11 cellular contexts compared by ENCODE assay signal in the genomic region with DNA sequence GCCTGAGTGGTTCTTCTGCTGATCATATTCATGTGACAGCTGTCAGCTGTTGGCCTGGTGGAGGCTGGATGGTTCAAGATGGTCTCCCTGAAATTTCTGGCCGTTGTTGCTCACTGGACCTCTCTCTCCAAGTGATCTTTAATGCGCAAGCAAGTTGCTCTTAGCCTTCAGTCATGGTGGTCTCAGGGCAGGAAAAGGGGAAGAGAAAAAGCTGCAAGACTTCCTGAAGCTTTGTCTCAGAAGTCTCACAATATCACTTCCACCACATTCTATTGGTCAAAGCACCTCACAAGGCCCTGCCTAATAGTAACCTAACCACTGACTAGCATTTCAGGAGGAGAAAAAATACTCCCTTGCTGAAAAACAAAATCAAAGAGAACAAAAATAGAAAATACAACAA. TPM values are rescaled to one million over a fixed set of nuclear protein-coding genes. Genes with fewer than 3 reads are reported as not detected.
DNase-seq lines count a peak whose midpoint lies in the region; ATAC-seq and TF ChIP-seq lines count a peak whose summit lies in the region.
"Had no signal": no experiment of that assay in that cellular context is flagged by ENCODE, and none has a peak within 500 bp of the region (broad histone marks: within the 10 kb centered on the region; RNA-seq: fewer than 3 reads in every experiment).

No MANE protein-coding gene starts in this region.

- ATAC-seq in T-helper 17 cell (no peak), Right ventricle myocardium inferior (no peak), HG03175 (IDR thresholded peaks at IDR 0.05; ENCODE audit: unreplicated experiment) (no peak)

- H3K9ac ChIP-seq in liver (ENCODE audit: low read depth in 1 of 2, low read length in 2 of 2), result no peak overlapping the region

- peaks cover 27% of the 10 kb centered on the region for H3K4me1 Mint-ChIP-seq in T-helper 17 cell

- H2AFZ ChIP-seq in ACC112 (ENCODE audit: low read length, unreplicated experiment), result no peak overlapping the region

- H3K27ac ChIP-seq in ACC112 (ENCODE audit: low read depth, low read length) (no peak overlapping the region), liver (ENCODE audit: low read depth in 1 of 2, low read length in 2 of 2) (no peak overlapping the region)
- H3K27ac ChIP-seq: epithelial cell of prostate had no signal

- H3K9me3 ChIP-seq in T-helper 17 cell (ENCODE audit: control insufficient read depth, low read length, poor library complexity, severe bottlenecking), result peaks cover 3% of the 10 kb centered on the region
- H3K9me3 ChIP-seq in liver (ENCODE audit: control insufficient read depth in 4 of 4, low read length in 3 of 4), result peaks cover 2 to 23% (median 11%) of the 10 kb centered on the region in 4 donors

- peak overlapping the region; percentile 98 for H3K4me3 Mint-ChIP-seq in T-helper 17 cell

- H3K36me3 Mint-ChIP-seq in T-helper 17 cell (ENCODE audit: low read depth), result peaks cover 10% of the 10 kb centered on the region

- peaks cover 19% of the 10 kb centered on the region for H3K79me2 ChIP-seq in ACC112 (ENCODE audit: control insufficient read depth, insufficient read depth, low read length, unreplicated experiment)

- TF ChIP-seq CTCF in liver (IDR thresholded peaks at IDR 0.05; ENCODE audit: low read depth, low read length, missing input control), result no peak

- H3K27ac Mint-ChIP-seq in T-helper 17 cell, result peak overlapping the region; percentile 93

- H3K4me3 ChIP-seq in ACC112 (ENCODE audit: low read depth, low read length) (peak overlapping the region; percentile 98; the same call in 1 of the 2 replicates), GM08714 (ENCODE audit: low read length) (peak overlapping the region; percentile 86), liver (ENCODE audit: low read depth in 1 of 3, low read length in 3 of 3) (peak overlapping the region in 2 of 3 donors; percentile 89 to 99)

- TF ChIP-seq RAD21 in liver (IDR thresholded peaks at IDR 0.05), result no peak

- intact Hi-C loops in Right ventricle myocardium inferior (cut with DNase I), result no loop called here

- H3K4me1 ChIP-seq in ACC112 (ENCODE audit: control insufficient read depth, insufficient read depth, low read length, unreplicated experiment), result peaks cover 3% of the 10 kb centered on the region
- H3K4me1 ChIP-seq in liver (ENCODE audit: control insufficient read depth in 4 of 4, insufficient read depth in 4 of 4, low read length in 3 of 4), result peaks cover 4 to 21% (median 15%) of the 10 kb centered on the region in 4 donors

- 89% methylated on average over 2 of the region's 2 CpGs for WGBS in liver

- H3K27me3 ChIP-seq in ACC112 (ENCODE audit: insufficient read depth, low read length) (no peaks in the 10 kb centered on the region), liver (ENCODE audit: control insufficient read depth in 4 of 4, insufficient read depth in 4 of 4, low read length in 3 of 4) (no peaks in the 10 kb centered on the region)
- H3K27me3 ChIP-seq: stomach had no signal

- H3K36me3 ChIP-seq in ACC112 (ENCODE audit: insufficient read depth, low read length) (peaks cover 11% of the 10 kb centered on the region), liver (ENCODE audit: control insufficient read depth in 4 of 4, insufficient read depth in 3 of 4, low read depth in 1 of 4, low read length in 3 of 4) (peaks cover 0 to 39% (median 22%) of the 10 kb centered on the region in 4 donors)

- DNase-seq in T-helper 17 cell (no peak), Right ventricle myocardium inferior (ENCODE audit: missing footprints) (no peak), NCI-H510A treated with DMSO at 0.1 percent for 48 hours (lab: John Stamatoyannopoulos, UW) (no peak), activated gamma-delta T cell treated with Interleukin-2 at 50 U/mL for 16 hours (no peak)
- DNase-seq: NCI-H2081, stomach had no signal

- no peaks in the 10 kb centered on the region for H3K27me3 Mint-ChIP-seq in T-helper 17 cell

TF ChIP-seq in liver, 16 proteins besides CTCF, POLR2A, EP300 and RAD21:
- TF ChIP-seq, protein P1, sequence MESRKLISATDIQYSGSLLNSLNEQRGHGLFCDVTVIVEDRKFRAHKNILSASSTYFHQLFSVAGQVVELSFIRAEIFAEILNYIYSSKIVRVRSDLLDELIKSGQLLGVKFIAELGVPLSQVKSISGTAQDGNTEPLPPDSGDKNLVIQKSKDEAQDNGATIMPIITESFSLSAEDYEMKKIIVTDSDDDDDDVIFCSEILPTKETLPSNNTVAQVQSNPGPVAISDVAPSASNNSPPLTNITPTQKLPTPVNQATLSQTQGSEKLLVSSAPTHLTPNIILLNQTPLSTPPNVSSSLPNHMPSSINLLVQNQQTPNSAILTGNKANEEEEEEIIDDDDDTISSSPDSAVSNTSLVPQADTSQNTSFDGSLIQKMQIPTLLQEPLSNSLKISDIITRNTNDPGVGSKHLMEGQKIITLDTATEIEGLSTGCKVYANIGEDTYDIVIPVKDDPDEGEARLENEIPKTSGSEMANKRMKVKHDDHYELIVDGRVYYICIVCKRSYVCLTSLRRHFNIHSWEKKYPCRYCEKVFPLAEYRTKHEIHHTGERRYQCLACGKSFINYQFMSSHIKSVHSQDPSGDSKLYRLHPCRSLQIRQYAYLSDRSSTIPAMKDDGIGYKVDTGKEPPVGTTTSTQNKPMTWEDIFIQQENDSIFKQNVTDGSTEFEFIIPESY (IDR thresholded peaks at IDR 0.05), result no peak
- TF ChIP-seq TAF1 (conservative IDR thresholded peaks at IDR 0.05), result no peak
- TF ChIP-seq RXRA (IDR thresholded peaks at IDR 0.05), result no peak
- no peak for TF ChIP-seq JUND (IDR thresholded peaks at IDR 0.05)
- no peak for TF ChIP-seq FOXA2 (IDR thresholded peaks at IDR 0.05)
- no peak for TF ChIP-seq NR2F2 (IDR thresholded peaks at IDR 0.05)
- TF ChIP-seq, protein P2, sequence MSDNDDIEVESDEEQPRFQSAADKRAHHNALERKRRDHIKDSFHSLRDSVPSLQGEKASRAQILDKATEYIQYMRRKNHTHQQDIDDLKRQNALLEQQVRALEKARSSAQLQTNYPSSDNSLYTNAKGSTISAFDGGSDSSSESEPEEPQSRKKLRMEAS (IDR thresholded peaks at IDR 0.05), result no peak
- no peak for TF ChIP-seq EGR1 (IDR thresholded peaks at IDR 0.05; ENCODE audit: low read depth in 2 of 2)
- TF ChIP-seq, protein P3, sequence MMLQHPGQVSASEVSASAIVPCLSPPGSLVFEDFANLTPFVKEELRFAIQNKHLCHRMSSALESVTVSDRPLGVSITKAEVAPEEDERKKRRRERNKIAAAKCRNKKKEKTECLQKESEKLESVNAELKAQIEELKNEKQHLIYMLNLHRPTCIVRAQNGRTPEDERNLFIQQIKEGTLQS (IDR thresholded peaks at IDR 0.05), result no peak
- no peak for TF ChIP-seq YY1 (IDR thresholded peaks at IDR 0.05)
- no peak for TF ChIP-seq SP1 (IDR thresholded peaks at IDR 0.05)
- no peak for TF ChIP-seq GABPA (IDR thresholded peaks at IDR 0.05 in 1 of 2, conservative IDR thresholded peaks at IDR 0.05 in 1 of 2)
- no peak for TF ChIP-seq FOXA1 (IDR thresholded peaks at IDR 0.05)
- no peak for TF ChIP-seq HNF4A (conservative IDR thresholded peaks at IDR 0.05)
- TF ChIP-seq HNF4G (IDR thresholded peaks at IDR 0.05), result no peak
- TF ChIP-seq, protein P4, sequence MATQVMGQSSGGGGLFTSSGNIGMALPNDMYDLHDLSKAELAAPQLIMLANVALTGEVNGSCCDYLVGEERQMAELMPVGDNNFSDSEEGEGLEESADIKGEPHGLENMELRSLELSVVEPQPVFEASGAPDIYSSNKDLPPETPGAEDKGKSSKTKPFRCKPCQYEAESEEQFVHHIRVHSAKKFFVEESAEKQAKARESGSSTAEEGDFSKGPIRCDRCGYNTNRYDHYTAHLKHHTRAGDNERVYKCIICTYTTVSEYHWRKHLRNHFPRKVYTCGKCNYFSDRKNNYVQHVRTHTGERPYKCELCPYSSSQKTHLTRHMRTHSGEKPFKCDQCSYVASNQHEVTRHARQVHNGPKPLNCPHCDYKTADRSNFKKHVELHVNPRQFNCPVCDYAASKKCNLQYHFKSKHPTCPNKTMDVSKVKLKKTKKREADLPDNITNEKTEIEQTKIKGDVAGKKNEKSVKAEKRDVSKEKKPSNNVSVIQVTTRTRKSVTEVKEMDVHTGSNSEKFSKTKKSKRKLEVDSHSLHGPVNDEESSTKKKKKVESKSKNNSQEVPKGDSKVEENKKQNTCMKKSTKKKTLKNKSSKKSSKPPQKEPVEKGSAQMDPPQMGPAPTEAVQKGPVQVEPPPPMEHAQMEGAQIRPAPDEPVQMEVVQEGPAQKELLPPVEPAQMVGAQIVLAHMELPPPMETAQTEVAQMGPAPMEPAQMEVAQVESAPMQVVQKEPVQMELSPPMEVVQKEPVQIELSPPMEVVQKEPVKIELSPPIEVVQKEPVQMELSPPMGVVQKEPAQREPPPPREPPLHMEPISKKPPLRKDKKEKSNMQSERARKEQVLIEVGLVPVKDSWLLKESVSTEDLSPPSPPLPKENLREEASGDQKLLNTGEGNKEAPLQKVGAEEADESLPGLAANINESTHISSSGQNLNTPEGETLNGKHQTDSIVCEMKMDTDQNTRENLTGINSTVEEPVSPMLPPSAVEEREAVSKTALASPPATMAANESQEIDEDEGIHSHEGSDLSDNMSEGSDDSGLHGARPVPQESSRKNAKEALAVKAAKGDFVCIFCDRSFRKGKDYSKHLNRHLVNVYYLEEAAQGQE (IDR thresholded peaks at IDR 0.05), result no peak

RNA-seq across cellular contexts. Expression of a gene that starts 1.6 kb away (rescaled TPM):
- total RNA-seq in T-helper 17 cell (1 to 10 TPM; 6.1 to 7.4 TPM), liver (1 to 10 TPM; 3.5 to 4.3 TPM), Right ventricle myocardium inferior (3.2 TPM)
- 1 to 10 TPM; 1.7 TPM for polyA plus RNA-seq in liver

RNA-seq across cellular contexts. Expression of a gene that starts 19.2 kb away (rescaled TPM):
- total RNA-seq in T-helper 17 cell, result 10 to 100 TPM in 1 of 2 donors, 1 to 10 TPM in 1; 9.0 to 11.1 TPM
- 1 to 10 TPM; 3.7 to 3.8 TPM for total RNA-seq in liver
- 1 to 10 TPM in 1 of 2 donors, under 1 TPM in 1; 0.90 to 1.6 TPM for polyA plus RNA-seq in liver
- total RNA-seq in Right ventricle myocardium inferior, result 6.9 TPM
